22 cellular contexts compared by ENCODE assay signal in genomic region chr2:105460048-105460732, GRCh38.
DNase-seq lines count a peak whose midpoint lies in the region; ATAC-seq and TF ChIP-seq lines count a peak whose summit lies in the region.
"Had no signal": no experiment of that assay in that cellular context is flagged by ENCODE, and none has a peak within 500 bp of the region (broad histone marks: within the 10 kb centered on the region; RNA-seq: fewer than 3 reads in every experiment).

No MANE protein-coding gene starts in this region.

- H3K27ac ChIP-seq in angular gyrus (ENCODE audit: low read depth, low read length) (peak overlapping the region; percentile 40), psoas muscle (no peak overlapping the region), spleen (no peak overlapping the region)
- H3K27ac ChIP-seq: gastrocnemius medialis had no signal

- no peak overlapping the region for H3K27ac Mint-ChIP-seq in HFFc6
- H3K27ac Mint-ChIP-seq: activated CD4-positive, alpha-beta memory T cell treated with anti-CD3 and anti-CD28 coated beads for 36 hours; CD8-positive, alpha-beta T cell; stimulated activated effector memory CD8-positive, alpha-beta T cell treated with anti-CD3 and anti-CD28 coated beads, Interleukin-12 subunit alpha, Interleukin-12 subunit beta, amount 100 ng/mL, for 72 hours had no signal

- TF ChIP-seq POLR2A in spleen (IDR thresholded peaks at IDR 0.05), result no peak

- no peak for DNase-seq in HFFc6
- peak; percentile 33 for DNase-seq in iris pigment epithelial cell (ENCODE audit: low read depth)
- DNase-seq in sciatic nerve (ENCODE audit: low spot score), result peak; percentile 73
- no peak for DNase-seq in psoas muscle
- no peak for DNase-seq in DMS153 treated with DMSO at 0.1 percent for 48 hours (lab: John Stamatoyannopoulos, UW; ENCODE audit: unreplicated experiment)
- no peak for DNase-seq in spleen
- no peak for DNase-seq in hypothalamus (lab: John Stamatoyannopoulos, UW)
- DNase-seq: activated CD4-positive, alpha-beta memory T cell treated with anti-CD3 and anti-CD28 coated beads for 36 hours; activated effector memory CD4-positive, alpha-beta T cell treated with Interleukin-2 at 50 U/mL for 16 hours; CD8-positive, alpha-beta T cell; dorsolateral prefrontal cortex; gastrocnemius medialis; HCEC 1CT; kidney; NCI-H1694; NCI-H526 treated with DMSO at 0.1 percent for 48 hours; nucleus accumbens; stimulated activated CD4-positive, alpha-beta T cell treated with anti-CD3 and anti-CD28 coated beads, Interleukin-1b, Interleukin-23, amount 100 ng/mL, for 48 hours; T1000 had no signal

- peaks cover 8% of the 10 kb centered on the region for H3K27me3 Mint-ChIP-seq in HFFc6 (ENCODE audit: insufficient read depth)

- H3K9me3 Mint-ChIP-seq in HFFc6, result no peaks in the 10 kb centered on the region
- H3K9me3 Mint-ChIP-seq: activated CD4-positive, alpha-beta memory T cell treated with anti-CD3 and anti-CD28 coated beads for 36 hours; CD8-positive, alpha-beta T cell; stimulated activated effector memory CD8-positive, alpha-beta T cell treated with anti-CD3 and anti-CD28 coated beads, Interleukin-12 subunit alpha, Interleukin-12 subunit beta, amount 100 ng/mL, for 72 hours had no signal

- ATAC-seq in sciatic nerve (peak; percentile 87), psoas muscle (no peak)
- ATAC-seq: CD8-positive, alpha-beta T cell; gastrocnemius medialis; K562; stimulated activated effector memory CD8-positive, alpha-beta T cell treated with anti-CD3 and anti-CD28 coated beads, Interleukin-12 subunit alpha, Interleukin-12 subunit beta, amount 100 ng/mL, for 72 hours had no signal

- peak overlapping the region; percentile 45; the same call in 1 of the 2 replicates for H3K4me3 Mint-ChIP-seq in HFFc6
- H3K4me3 Mint-ChIP-seq: activated CD4-positive, alpha-beta memory T cell treated with anti-CD3 and anti-CD28 coated beads for 36 hours; CD8-positive, alpha-beta T cell; stimulated activated effector memory CD8-positive, alpha-beta T cell treated with anti-CD3 and anti-CD28 coated beads, Interleukin-12 subunit alpha, Interleukin-12 subunit beta, amount 100 ng/mL, for 72 hours had no signal

- H3K9me3 ChIP-seq in psoas muscle, result no peaks in the 10 kb centered on the region
- H3K9me3 ChIP-seq in spleen, result no peaks in the 10 kb centered on the region
- H3K9me3 ChIP-seq: gastrocnemius medialis had no signal

- intact Hi-C loops in sciatic nerve (cut with DNase I) (no loop called here), psoas muscle (cut with DNase I) (no loop called here), spleen (cut with DNase I; ENCODE audit: low total_unique reads) (no loop called here)

- WGBS in psoas muscle, 3 donors, result 55 to 77% (median 64%) methylated on average over 6 of the region's 6 CpGs
- 56 to 78% (median 72%) methylated on average over 6 of the region's 6 CpGs for WGBS in spleen, 5 donors

- H3K4me3 ChIP-seq in psoas muscle (no peak overlapping the region), spleen (no peak overlapping the region)
- H3K4me3 ChIP-seq: dorsolateral prefrontal cortex, gastrocnemius medialis, K562 had no signal

- peaks cover 6% of the 10 kb centered on the region for H3K4me1 ChIP-seq in psoas muscle
- H3K4me1 ChIP-seq in spleen, result peaks cover 0 to 3% (median 0%) of the 10 kb centered on the region in 6 donors

- peaks cover 26% of the 10 kb centered on the region for H3K4me1 Mint-ChIP-seq in HFFc6 (ENCODE audit: low read depth)
- H3K4me1 Mint-ChIP-seq: stimulated activated effector memory CD8-positive, alpha-beta T cell treated with anti-CD3 and anti-CD28 coated beads, Interleukin-12 subunit alpha, Interleukin-12 subunit beta, amount 100 ng/mL, for 72 hours had no signal

- TF ChIP-seq CTCF in HFFc6 (IDR thresholded peaks at IDR 0.05) (no peak), psoas muscle (IDR thresholded peaks at IDR 0.05) (no peak), spleen (IDR thresholded peaks at IDR 0.05 in 8 of 11, conservative IDR thresholded peaks at IDR 0.05 in 3 of 11) (no peak)

- H3K27me3 ChIP-seq in psoas muscle (ENCODE audit: insufficient read depth in 3 of 3, low read length in 2 of 3), result no peaks in the 10 kb centered on the region
- peaks cover 0 to 4% (median 0%) of the 10 kb centered on the region in 7 donors for H3K27me3 ChIP-seq in spleen (replicated peaks in 1 of 7)
- H3K27me3 ChIP-seq: dorsolateral prefrontal cortex, gastrocnemius medialis had no signal

- H3K36me3 ChIP-seq in psoas muscle (ENCODE audit: insufficient read depth in 1 of 2, low read depth in 1 of 2), result no peaks in the 10 kb centered on the region
- no peaks in the 10 kb centered on the region for H3K36me3 ChIP-seq in spleen
- H3K36me3 ChIP-seq: gastrocnemius medialis had no signal

- H3K36me3 Mint-ChIP-seq in HFFc6 (ENCODE audit: low read depth), result peaks cover 5% of the 10 kb centered on the region; the same call in 1 of the 2 replicates
- H3K36me3 Mint-ChIP-seq: activated CD4-positive, alpha-beta memory T cell treated with anti-CD3 and anti-CD28 coated beads for 36 hours; CD8-positive, alpha-beta T cell; stimulated activated effector memory CD8-positive, alpha-beta T cell treated with anti-CD3 and anti-CD28 coated beads, Interleukin-12 subunit alpha, Interleukin-12 subunit beta, amount 100 ng/mL, for 72 hours had no signal

Comparison
In these comparisons a context has a peak if more than half of its experiments do, and no peak if none do; other contexts are left out.
1. DNase-seq: peak in iris pigment epithelial cell (single experiment) and sciatic nerve (single experiment); none in HFFc6 (single experiment), psoas muscle (0 of 2), DMS153 treated with DMSO at 0.1 percent for 48 hours (single experiment), spleen (single experiment) and hypothalamus (0 of 51).